ENCODE assay signal across 9 cellular contexts in genomic region chr2:213149949-213150314, GRCh38. TPM values are rescaled to one million over a fixed set of nuclear protein-coding genes. Genes with fewer than 3 reads are reported as not detected.
DNase-seq lines count a peak whose midpoint lies in the region; ATAC-seq and TF ChIP-seq lines count a peak whose summit lies in the region.
"Had no signal": no experiment of that assay in that cellular context is flagged by ENCODE, and none has a peak within 500 bp of the region (broad histone marks: within the 10 kb centered on the region; RNA-seq: fewer than 3 reads in every experiment).

No MANE protein-coding gene starts in this region.

- H3K4me3 ChIP-seq in adrenal gland, result peak overlapping the region in 3 of 4 donors; percentile 39 to 92 (median 48)
- peak overlapping the region; percentile 42 to 71 for H3K4me3 ChIP-seq in left lung

- POLR2A ChIA-PET in activated CD4-positive, alpha-beta T cell treated with anti-CD3 and anti-CD28 coated beads, Interleukin-2, amount 10 ng/mL, durations not matched to agents 7 days and 5 days (lab: Charles Lee), result interaction anchor here (0.6 kb wide), 1 partner anchor 571 kb away, joined by 3 read pairs; no protein-coding TSS in a partner anchor
- POLR2A ChIA-PET in GM10248 (lab: Yijun Ruan, JAX), result interaction anchor here (0.6 kb wide), 1 partner anchor 149 kb away, joined by 3 read pairs; no protein-coding TSS in a partner anchor

- peaks cover 43% of the 10 kb centered on the region for H3K4me1 Mint-ChIP-seq in activated CD4-positive, alpha-beta T cell treated with anti-CD3 and anti-CD28 coated beads, Interleukin-2, amount 10 ng/mL, durations not matched to agents 7 days and 5 days

- 0 to 2% (median 1%) methylated on average over 7 of the region's 7 CpGs for WGBS in adrenal gland, 4 donors

- CTCF ChIA-PET in activated CD4-positive, alpha-beta T cell treated with anti-CD3 and anti-CD28 coated beads, Interleukin-2, amount 10 ng/mL, durations not matched to agents 7 days and 5 days (lab: Charles Lee), result no interaction called here
- CTCF ChIA-PET in GM10248 (lab: Yijun Ruan, JAX), result interaction anchor here (1.9 to 2.7 kb wide), 4 partner anchors 9 to 132 kb away, joined by 4 to 9 read pairs (median 6); no protein-coding TSS in a partner anchor

- no peaks in the 10 kb centered on the region for H3K36me3 ChIP-seq in adrenal gland (replicated peaks in 1 of 2)
- no peaks in the 10 kb centered on the region for H3K36me3 ChIP-seq in left lung

- peaks cover 6 to 20% of the 10 kb centered on the region in 2 donors for H3K4me1 ChIP-seq in adrenal gland (replicated peaks in 1 of 2)
- peaks cover 0 to 5% of the 10 kb centered on the region in 2 donors for H3K4me1 ChIP-seq in left lung

- ATAC-seq in left lung, result no peak
- no peak for ATAC-seq in GM18868 (IDR thresholded peaks at IDR 0.05; ENCODE audit: unreplicated experiment)

- DNase-seq in activated CD4-positive, alpha-beta T cell treated with anti-CD3 and anti-CD28 coated beads, Interleukin-2, amount 10 ng/mL, durations not matched to agents 7 days and 5 days, result no peak
- DNase-seq in activated CD4-positive, alpha-beta T cell treated with anti-CD3 and anti-CD28 coated beads, Interleukin-2, amount 50 U/mL, for 1 hour, result no peak
- DNase-seq in adrenal gland, result no peak
- no peak for DNase-seq in left lung
- no peak for DNase-seq in NCI-H1105 treated with DMSO at 0.1 percent for 48 hours (lab: John Stamatoyannopoulos, UW)
- no peak for DNase-seq in GM10248 (ENCODE audit: extremely low spot score)
- DNase-seq: Kasumi-1 had no signal

- peak overlapping the region; percentile 85 for H3K27ac Mint-ChIP-seq in activated CD4-positive, alpha-beta T cell treated with anti-CD3 and anti-CD28 coated beads, Interleukin-2, amount 10 ng/mL, durations not matched to agents 7 days and 5 days

- intact Hi-C loops in adrenal gland (cut with DNase I) (loop anchor here (5.0 kb wide), 2 partner anchors 373 to 463 kb away; no protein-coding TSS in a partner anchor), left lung (cut with DNase I) (loop anchor here in 1 of 2 donors (10.0 kb wide), 1 partner anchor 375 kb away; no protein-coding TSS in a partner anchor)

- H3K4me3 Mint-ChIP-seq in activated CD4-positive, alpha-beta T cell treated with anti-CD3 and anti-CD28 coated beads, Interleukin-2, amount 10 ng/mL, durations not matched to agents 7 days and 5 days, result peak overlapping the region; percentile 88

- H3K27ac ChIP-seq in adrenal gland (peak overlapping the region; percentile 21 to 67 (median 53)), left lung (peak overlapping the region; percentile 76 to 79), temporal lobe (ENCODE audit: low read depth, low read length) (peak overlapping the region; percentile 91)

- TF ChIP-seq CTCF in adrenal gland (IDR thresholded peaks at IDR 0.05) (no peak), left lung (IDR thresholded peaks at IDR 0.05) (no peak), GM10248 (IDR thresholded peaks at IDR 0.05; ENCODE audit: control extremely low read depth, extremely low read depth, low read depth, missing control alignments) (no peak)

- H3K9me3 Mint-ChIP-seq in activated CD4-positive, alpha-beta T cell treated with anti-CD3 and anti-CD28 coated beads, Interleukin-2, amount 10 ng/mL, durations not matched to agents 7 days and 5 days, result no peaks in the 10 kb centered on the region

- H3K27me3 ChIP-seq in adrenal gland (no peaks in the 10 kb centered on the region), left lung (peaks cover 0 to 7% of the 10 kb centered on the region in 2 donors)

- no peaks in the 10 kb centered on the region for H3K9me3 ChIP-seq in adrenal gland (replicated peaks in 1 of 3)
- H3K9me3 ChIP-seq in left lung, result no peaks in the 10 kb centered on the region

- H3K27me3 Mint-ChIP-seq in activated CD4-positive, alpha-beta T cell treated with anti-CD3 and anti-CD28 coated beads, Interleukin-2, amount 10 ng/mL, durations not matched to agents 7 days and 5 days, result peaks cover 43% of the 10 kb centered on the region

- no peaks in the 10 kb centered on the region for H3K36me3 Mint-ChIP-seq in activated CD4-positive, alpha-beta T cell treated with anti-CD3 and anti-CD28 coated beads, Interleukin-2, amount 10 ng/mL, durations not matched to agents 7 days and 5 days (ENCODE audit: low read depth)

- TF ChIP-seq POLR2A in adrenal gland (IDR thresholded peaks at IDR 0.05), result no peak

RNA-seq across cellular contexts. Expression of gene IKZF2, which starts 1.5 kb away (rescaled TPM):
- 1 to 10 TPM; 5.1 TPM for total RNA-seq in activated CD4-positive, alpha-beta T cell treated with anti-CD3 and anti-CD28 coated beads, Interleukin-2, amount 10 ng/mL, durations not matched to agents 7 days and 5 days
- total RNA-seq in adrenal gland, result 10 to 100 TPM in 3 of 8 donors, 1 to 10 TPM in 5; 1.4 to 18.9 (median 9.3) TPM
- polyA plus RNA-seq in adrenal gland, result 1 to 10 TPM in 1 of 3 donors, under 1 TPM in 2; 0.44 to 4.9 (median 0.97) TPM
- total RNA-seq in left lung, result 10 to 100 TPM; 11.2 to 11.6 TPM
- 8.1 TPM for total RNA-seq in temporal lobe
